In the genomic region with DNA sequence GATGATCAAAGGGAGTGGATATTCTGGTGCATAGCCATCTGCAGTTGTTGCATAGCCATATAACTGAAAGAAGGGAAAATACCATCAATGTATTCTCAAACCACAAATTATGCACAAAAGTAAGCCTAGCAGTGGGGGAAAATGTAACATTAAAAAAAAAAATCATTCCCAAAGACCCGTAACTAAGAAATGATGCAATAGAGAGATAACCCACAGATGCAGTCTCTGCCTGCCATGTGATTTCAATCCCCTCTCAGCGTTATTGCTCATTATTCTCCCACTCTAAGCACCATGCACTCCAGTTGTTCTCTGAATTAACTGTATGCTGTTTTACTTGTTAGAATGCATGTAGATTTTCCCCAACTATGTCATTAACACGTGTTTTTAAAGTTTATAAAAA, we compare ENCODE assay signal across 20 cellular contexts. TPM values are rescaled to one million over a fixed set of nuclear protein-coding genes. Genes with fewer than 3 reads are reported as not detected.
A peak's percentile ranks its signal among the peaks of the same experiment; 100 is the strongest.
DNase-seq lines count a peak whose midpoint lies in the region; ATAC-seq and TF ChIP-seq lines count a peak whose summit lies in the region.
"Had no signal": no experiment of that assay in that cellular context is flagged by ENCODE, and none has a peak within 500 bp of the region (broad histone marks: within the 10 kb centered on the region; RNA-seq: fewer than 3 reads in every experiment).

No MANE protein-coding gene starts in this region.

- DNase-seq in IMR-90 (no peak), amniotic epithelial cell (ENCODE audit: low read depth) (peak; percentile 51), retinal pigment epithelial cell (ENCODE audit: low read depth) (no peak), COR-L47 (lab: John Stamatoyannopoulos, UW) (no peak), DMS53 (lab: John Stamatoyannopoulos, UW) (no peak), psoas muscle (no peak)
- DNase-seq: C1 segment of cervical spinal cord; Caco-2; CD4-positive, alpha-beta memory T cell; DMS 273 treated with DMSO at 0.1 percent for 48 hours; DMS79 treated with DMSO at 0.1 percent for 48 hours; GF-D8 had no signal

- H2AFZ ChIP-seq in IMR-90 (replicated peaks; ENCODE audit: low read length, poor library complexity) = no peak overlapping the region
- H2AFZ ChIP-seq: GM23338 had no signal

- no peak overlapping the region for H3K4me3 ChIP-seq in HEK293 (ENCODE audit: low read depth, low read length)
- no peak overlapping the region for H3K4me3 ChIP-seq in IMR-90 (ENCODE audit: insufficient read depth, low read depth, low read length)
- peak overlapping the region; percentile 2 for H3K4me3 ChIP-seq in retinal pigment epithelial cell (ENCODE audit: low read length)
- H3K4me3 ChIP-seq in psoas muscle = no peak overlapping the region
- H3K4me3 ChIP-seq: GM23338, HAP-1 had no signal

- no peak overlapping the region for H3K4me2 ChIP-seq in IMR-90 (ENCODE audit: low read depth, low read length)
- H3K4me2 ChIP-seq: GM23338 had no signal

- no peaks in the 10 kb centered on the region for H3K36me3 ChIP-seq in HEK293 (ENCODE audit: control insufficient read depth in 2 of 2, insufficient read depth in 1 of 2, low read length in 2 of 2)
- no peaks in the 10 kb centered on the region for H3K36me3 ChIP-seq in IMR-90 (ENCODE audit: control insufficient read depth, insufficient read depth, low read length)
- H3K36me3 ChIP-seq in psoas muscle (ENCODE audit: insufficient read depth in 1 of 2, low read depth in 1 of 2) = no peaks in the 10 kb centered on the region
- H3K36me3 ChIP-seq: HAP-1 had no signal

- no peak overlapping the region for H3K9ac ChIP-seq in IMR-90 (ENCODE audit: low read depth, low read length)

- no peak overlapping the region for H3K56ac ChIP-seq in IMR-90 (ENCODE audit: extremely low read depth, insufficient read depth, low read length)

- no peak overlapping the region for H3K14ac ChIP-seq in IMR-90 (replicated peaks; ENCODE audit: low read depth, low read length)

- no peak overlapping the region for H3K18ac ChIP-seq in IMR-90 (ENCODE audit: low read depth, low read length)

- H4K5ac ChIP-seq in IMR-90 (ENCODE audit: low read depth, low read length) = no peak overlapping the region

- H2BK15ac ChIP-seq in IMR-90 (ENCODE audit: low read depth, low read length) = no peak overlapping the region

- in situ Hi-C loops in IMR-90 (cut with MboI; ENCODE audit: low sequenced_read_pairs) = no loop called here

- no peak overlapping the region for H2AK9ac ChIP-seq in IMR-90 (replicated peaks; ENCODE audit: low read depth, low read length, poor library complexity)

- H4K20me1 ChIP-seq in IMR-90 (ENCODE audit: insufficient read depth, low read length) = no peaks in the 10 kb centered on the region

- no peak for TF ChIP-seq CTCF in HEK293 (tag by site-specific recombination; IDR thresholded peaks at IDR 0.05)
- TF ChIP-seq CTCF in IMR-90 (conservative IDR thresholded peaks at IDR 0.05; ENCODE audit: low read depth, low read length) = no peak
- no peak for TF ChIP-seq CTCF in retinal pigment epithelial cell (conservative IDR thresholded peaks at IDR 0.05; ENCODE audit: low read depth, low read length)
- TF ChIP-seq CTCF in psoas muscle (IDR thresholded peaks at IDR 0.05) = no peak

- H3K79me1 ChIP-seq in IMR-90 (ENCODE audit: low read depth in 1 of 2, low read length in 2 of 2) = no peaks in the 10 kb centered on the region

- dilution Hi-C loops in IMR-90 (cut with HindIII; ENCODE audit: low sequenced_read_pairs, unreplicated experiment) = no loop called here

- ATAC-seq in IMR-90 (ENCODE audit: low read depth) (no peak), psoas muscle (no peak)
- ATAC-seq: GM23338 had no signal

- H3K27me3 ChIP-seq in IMR-90 (ENCODE audit: control insufficient read depth, insufficient read depth, low read length) = no peaks in the 10 kb centered on the region
- H3K27me3 ChIP-seq in psoas muscle (ENCODE audit: insufficient read depth in 3 of 3, low read length in 2 of 3) = no peaks in the 10 kb centered on the region

- no peak overlapping the region for H3K27ac ChIP-seq in HEK293 (ENCODE audit: extremely low read depth, low read depth, low read length)
- no peak overlapping the region for H3K27ac ChIP-seq in IMR-90 (ENCODE audit: insufficient read depth, low read length)
- H3K27ac ChIP-seq in psoas muscle = no peak overlapping the region

- BruUV-seq in IMR-90 (replicated peaks; lab: Mats Ljungman, UMichigan) = no TSS peak

- H2BK120ac ChIP-seq in IMR-90 (ENCODE audit: low read depth, low read length) = no peak overlapping the region

- POLR2A ChIA-PET in HEK293 (lab: Yijun Ruan, JAX) = no interaction called here
- POLR2A ChIA-PET in IMR-90 (lab: Charles Lee; ENCODE audit: unreplicated experiment) = no interaction called here

- H4K8ac ChIP-seq in IMR-90 (ENCODE audit: low read depth in 2 of 2, low read length in 2 of 2) = no peak overlapping the region

- intact Hi-C loops in IMR-90 (cut with micrococcal nuclease) (no loop called here), psoas muscle (cut with DNase I) (no loop called here)

- H2BK5ac ChIP-seq in IMR-90 (ENCODE audit: low read depth, low read length, poor library complexity, severe bottlenecking) = no peak overlapping the region

- H2BK20ac ChIP-seq in IMR-90 (ENCODE audit: low read depth, low read length) = no peak overlapping the region

- TF ChIP-seq POLR2A in IMR-90 (IDR thresholded peaks at IDR 0.05; ENCODE audit: low read depth, low read length) = no peak

- H3K4me1 ChIP-seq in HEK293 (ENCODE audit: control insufficient read depth, insufficient read depth, low read length) = no peaks in the 10 kb centered on the region
- H3K4me1 ChIP-seq in IMR-90 (ENCODE audit: control insufficient read depth, insufficient read depth, low read length) = no peaks in the 10 kb centered on the region
- H3K4me1 ChIP-seq in psoas muscle = no peaks in the 10 kb centered on the region
- H3K4me1 ChIP-seq: Caco-2, HAP-1 had no signal

- H3K9me3 ChIP-seq in HEK293 (ENCODE audit: control insufficient read depth, insufficient read depth, low read depth, low read length) = no peaks in the 10 kb centered on the region
- H3K9me3 ChIP-seq in IMR-90 (ENCODE audit: control insufficient read depth, insufficient read depth, low read length) = peaks cover 2% of the 10 kb centered on the region; the same call in 1 of the 2 replicates
- H3K9me3 ChIP-seq in psoas muscle = no peaks in the 10 kb centered on the region
- H3K9me3 ChIP-seq: Caco-2, HAP-1 had no signal

- no peaks in the 10 kb centered on the region for H3K9me1 ChIP-seq in IMR-90 (ENCODE audit: insufficient read depth, low read length)

- no peak overlapping the region for H2AK5ac ChIP-seq in IMR-90 (ENCODE audit: low read depth, low read length)

- no peak overlapping the region for H3K4ac ChIP-seq in IMR-90 (ENCODE audit: low read depth, low read length)

- H4K91ac ChIP-seq in IMR-90 (ENCODE audit: insufficient read depth, low read depth, low read length) = no peak overlapping the region

- no peak overlapping the region for H3K23ac ChIP-seq in IMR-90 (ENCODE audit: low read depth, low read length)

- WGBS in IMR-90 (ENCODE audit: extremely low coverage in 2 of 2, insufficient read length in 1 of 2), 2 experiments = no CpG with 5 or more reads among the region's 3 CpGs
- WGBS in psoas muscle, 3 donors = 38 to 47% (median 41%) methylated on average over 3 of the region's 3 CpGs

- CTCF ChIA-PET in HEK293 (lab: Yijun Ruan, JAX) (interaction anchor here (0.6 kb wide), 1 partner anchor 17 kb away, joined by 3 read pairs; no protein-coding TSS in a partner anchor), IMR-90 (lab: Yijun Ruan, JAX) (no interaction called here)

- TF ChIP-seq RAD21 in IMR-90 (IDR thresholded peaks at IDR 0.05; ENCODE audit: low read length) = no peak

TF ChIP-seq in HEK293, 187 proteins besides CTCF, POLR2A, EP300 and RAD21 (continues in another document):
- TF ChIP-seq ZNF335 (tag by site-specific recombination; conservative IDR thresholded peaks at IDR 0.05) (0 out of 2 replicates have a peak, but pooled peaks have one; percentile 19), ZNF600 (tag by site-specific recombination; IDR thresholded peaks at IDR 0.05) (no peak), ZNF274 (IDR thresholded peaks at IDR 0.05; ENCODE audit: low read length) (no peak), ZNF274 (tag by site-specific recombination; IDR thresholded peaks at IDR 0.05; ENCODE audit: borderline replicate concordance) (no peak), SCRT1 (tag by site-specific recombination; IDR thresholded peaks at IDR 0.05; ENCODE audit: borderline replicate concordance) (no peak)

TF ChIP-seq in IMR-90, 13 proteins besides CTCF, POLR2A, EP300 and RAD21:
- TF ChIP-seq CEBPB (IDR thresholded peaks at IDR 0.05; ENCODE audit: low read depth, low read length) (0 out of 2 replicates have a peak, but pooled peaks have one; percentile 2), BHLHE40 (IDR thresholded peaks at IDR 0.05; ENCODE audit: low read depth, low read length) (no peak), RFX5 (IDR thresholded peaks at IDR 0.05; ENCODE audit: low read depth, low read length) (no peak)
TF ChIP-seq in IMR-90: peak in this region for 1.

RNA-seq across cellular contexts. Expression of a gene that starts 14.1 kb away (rescaled TPM):
- total RNA-seq in IMR-90 (2012; rRNA removed) (not detected in 2 replicates), psoas muscle (not detected)
- polyA plus RNA-seq in IMR-90 (2012; rRNA removed) (not detected in 2 replicates), psoas muscle (not detected)
- polyA plus RNA-seq in IMR-90 (2012; cell fraction: cytosol; rRNA removed) = not detected in 2 replicates
- not detected in 2 replicates for polyA plus RNA-seq in IMR-90 (2012; cell fraction: nucleus; rRNA removed; ENCODE audit: low replicate concordance)
- total RNA-seq: A172, A673, Daoy, G401, GM23338 had no signal
- polyA plus RNA-seq: BJ, GM23338 had no signal

RNA-seq across cellular contexts. Expression of a gene that starts 46.4 kb away (rescaled TPM):
- not detected in 2 replicates for total RNA-seq in IMR-90 (2012; rRNA removed)
- polyA plus RNA-seq in IMR-90 (2012; rRNA removed) = not detected in 2 replicates
- not detected in 2 replicates for polyA plus RNA-seq in IMR-90 (2012; cell fraction: cytosol; rRNA removed)
- not detected in 2 replicates for polyA plus RNA-seq in IMR-90 (2012; cell fraction: nucleus; rRNA removed; ENCODE audit: low replicate concordance)
- 1 to 10 TPM in 2 of 4 donors, under 1 TPM in 2; 0.66 to 2.4 (median 0.99) TPM for total RNA-seq in psoas muscle
- polyA plus RNA-seq in psoas muscle = under 1 TPM; 0.11 to 0.21 (median 0.18) TPM
- total RNA-seq: A172; CD4-positive, alpha-beta memory T cell; G401 had no signal
- polyA plus RNA-seq: BJ; CD4-positive, alpha-beta memory T cell had no signal
